Comparison of ENCODE assay signal across 18 cellular contexts in genomic region chr6:125671323-125671722, GRCh38.
A peak's percentile ranks its signal among the peaks of the same experiment; 100 is the strongest.
DNase-seq lines count a peak whose midpoint lies in the region; ATAC-seq, FAIRE-seq and TF ChIP-seq lines count a peak whose summit lies in the region.
"Had no signal": no experiment of that assay in that cellular context is flagged by ENCODE, and none has a peak within 500 bp of the region (broad histone marks: within the 10 kb centered on the region; RNA-seq: fewer than 3 reads in every experiment).

No MANE protein-coding gene starts in this region.

- H3K27me3 ChIP-seq in HUES64 (ENCODE audit: insufficient read depth, low read length) (no peaks in the 10 kb centered on the region), iPS-20b (ENCODE audit: insufficient read depth, low read length) (no peaks in the 10 kb centered on the region), skeletal muscle tissue (ENCODE audit: control insufficient read depth in 3 of 3, insufficient read depth in 3 of 3, low read length in 3 of 3) (no peaks in the 10 kb centered on the region)
- H3K27me3 ChIP-seq: BLaER1 treated with 17β-estradiol and CSF1 and Interleukin-3, amounts not matched to agents 10 nM and 100 nM had no signal

- WGBS in A549 (ENCODE audit: missing lambda C conversion rate), result 0% methylated on average over 1 of the region's 1 CpG
- 45% methylated on average over 1 of the region's 1 CpG for WGBS in HUES64

- no peak for TF ChIP-seq CTCF in A549 (IDR thresholded peaks at IDR 0.05)

- H3K9me3 ChIP-seq in A549, result no peaks in the 10 kb centered on the region
- no peaks in the 10 kb centered on the region for H3K9me3 ChIP-seq in HUES64 (ENCODE audit: insufficient read depth, low read depth, low read length)
- H3K9me3 ChIP-seq in iPS-20b (ENCODE audit: insufficient read depth, low read depth, low read length), result no peaks in the 10 kb centered on the region
- H3K9me3 ChIP-seq in skeletal muscle tissue (ENCODE audit: control insufficient read depth in 3 of 3, low read length in 3 of 3), result no peaks in the 10 kb centered on the region
- H3K9me3 ChIP-seq: BLaER1 treated with 17β-estradiol and CSF1 and Interleukin-3, amounts not matched to agents 10 nM and 100 nM had no signal

- H3K36me3 ChIP-seq in HUES64 (ENCODE audit: insufficient read depth, low read length), result no peaks in the 10 kb centered on the region
- no peaks in the 10 kb centered on the region for H3K36me3 ChIP-seq in iPS-20b (ENCODE audit: insufficient read depth, low read depth, low read length)
- no peaks in the 10 kb centered on the region for H3K36me3 ChIP-seq in skeletal muscle tissue (ENCODE audit: control insufficient read depth in 3 of 3, insufficient read depth in 3 of 3, low read length in 3 of 3)
- H3K36me3 ChIP-seq: BLaER1 treated with 17β-estradiol and CSF1 and Interleukin-3, amounts not matched to agents 10 nM and 100 nM had no signal

- no peak for TF ChIP-seq RAD21 in A549 (conservative IDR thresholded peaks at IDR 0.05 in 1 of 2, IDR thresholded peaks at IDR 0.05 in 1 of 2)

- ATAC-seq in A549 (no peak), HG03025 (IDR thresholded peaks at IDR 0.05; ENCODE audit: low FRiP score, unreplicated experiment) (no peak)
- ATAC-seq: CD8-positive, alpha-beta T cell; GM12878 had no signal

- FAIRE-seq in A549 (lab: Jason Lieb, UNC), result no peak
- FAIRE-seq: GM12878, HTR-8/SVneo had no signal

- no peak for TF ChIP-seq EP300 in A549 (IDR thresholded peaks at IDR 0.05)

- H3K4me3 ChIP-seq in A549, result no peak overlapping the region
- no peak overlapping the region for H3K4me3 ChIP-seq in HUES64 (ENCODE audit: low read length)
- H3K4me3 ChIP-seq in iPS-20b (ENCODE audit: low read length), result peak overlapping the region; percentile 2; the same call in 1 of the 2 replicates
- H3K4me3 ChIP-seq in skeletal muscle tissue (ENCODE audit: low read length in 3 of 3), result no peak overlapping the region
- H3K4me3 ChIP-seq: BLaER1 treated with 17β-estradiol and CSF1 and Interleukin-3, amounts not matched to agents 10 nM and 100 nM; GM12878 had no signal

- CTCF ChIA-PET in A549 (lab: Yijun Ruan, JAX), result no interaction called here

- H3K4me2 ChIP-seq in A549, result no peak overlapping the region
- H3K4me2 ChIP-seq: BLaER1 treated with 17β-estradiol and CSF1 and Interleukin-3, amounts not matched to agents 10 nM and 100 nM had no signal

- POLR2A ChIA-PET in A549 (lab: Yijun Ruan, JAX), result no interaction called here

- TF ChIP-seq POLR2A in A549 (IDR thresholded peaks at IDR 0.05; ENCODE audit: low read length), result no peak

- DNase-seq in A549 (ENCODE audit: low read depth in 1 of 2, low spot score in 1 of 2), result no peak
- no peak for DNase-seq in activated naive CD4-positive, alpha-beta T cell treated with Interleukin-2 at 50 U/mL for 16 hours
- DNase-seq in cerebellum (ENCODE audit: low spot score), result no peak
- no peak for DNase-seq in amygdala (lab: John Stamatoyannopoulos, UW)
- DNase-seq: 8988T; CD8-positive, alpha-beta T cell; DMS 273 treated with DMSO at 0.1 percent for 48 hours; DMS53; DND-41; EL; HCEC 1CT had no signal

- H3K4me1 ChIP-seq in A549 (no peaks in the 10 kb centered on the region), HUES64 (ENCODE audit: insufficient read depth, low read length) (peaks cover 17% of the 10 kb centered on the region), iPS-20b (ENCODE audit: insufficient read depth, low read length) (peaks cover 11% of the 10 kb centered on the region), skeletal muscle tissue (ENCODE audit: control insufficient read depth in 3 of 3, insufficient read depth in 3 of 3, low read length in 3 of 3) (peaks cover 5 to 19% (median 10%) of the 10 kb centered on the region in 3 donors)

- no peak overlapping the region for H3K27ac ChIP-seq in A549
- peak overlapping the region; percentile 67 for H3K27ac ChIP-seq in HUES64 (ENCODE audit: low read depth, low read length)
- H3K27ac ChIP-seq in iPS-20b (ENCODE audit: low read length), result no peak overlapping the region
- peak overlapping the region; percentile 68 for H3K27ac ChIP-seq in skeletal muscle tissue (ENCODE audit: low read depth, low read length)
- H3K27ac ChIP-seq: BLaER1 treated with 17β-estradiol and CSF1 and Interleukin-3, amounts not matched to agents 10 nM and 100 nM had no signal

- H3K9ac ChIP-seq in HUES64 (ENCODE audit: low read depth, low read length) (no peak overlapping the region), iPS-20b (ENCODE audit: low read depth, low read length) (no peak overlapping the region), skeletal muscle tissue (ENCODE audit: low read depth in 1 of 3, low read length in 3 of 3) (no peak overlapping the region)
- H3K9ac ChIP-seq: BLaER1 treated with 17β-estradiol and CSF1 and Interleukin-3, amounts not matched to agents 10 nM and 100 nM had no signal

TF ChIP-seq in A549, 52 proteins besides CTCF, POLR2A, EP300 and RAD21:
- TF ChIP-seq PHF8 (IDR thresholded peaks at IDR 0.05; ENCODE audit: borderline replicate concordance, low read depth) (no peak), PBX3 (IDR thresholded peaks at IDR 0.05) (no peak), HOXB5 (CRISPR knock-in tag; IDR thresholded peaks at IDR 0.05) (no peak), MAFK (IDR thresholded peaks at IDR 0.05; ENCODE audit: partially characterized antibody) (peak; percentile 49), KDM1A (IDR thresholded peaks at IDR 0.05; ENCODE audit: low read depth) (no peak)

Comparison
In these comparisons a context has a peak if more than half of its experiments do, and no peak if none do; other contexts are left out.
1. H3K27ac ChIP-seq: peak in HUES64 (single experiment) and skeletal muscle tissue (single experiment); none in A549 (0 of 2) and iPS-20b (single experiment).